Comparison of ENCODE assay signal across 12 cellular contexts in the genomic region with DNA sequence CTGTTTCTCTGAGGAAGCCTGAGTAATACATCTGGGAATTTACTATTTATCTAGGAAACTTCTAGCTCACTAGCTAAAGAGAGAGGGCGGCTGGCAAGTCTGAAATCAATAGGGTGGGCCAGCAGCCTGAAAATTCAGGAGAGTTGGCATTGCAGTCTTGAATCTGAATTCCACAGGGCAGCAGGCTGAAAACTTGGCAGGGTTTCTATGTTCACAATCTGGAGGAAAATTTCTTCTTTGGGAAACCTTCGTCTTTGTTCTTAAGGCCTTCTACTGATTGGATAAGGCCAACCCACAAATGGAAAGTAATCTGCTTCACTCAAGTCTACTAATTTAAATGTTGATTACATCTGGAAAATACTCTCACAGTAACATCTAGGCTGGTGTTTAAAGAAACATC.
"Had no signal": no experiment of that assay in that cellular context is flagged by ENCODE, and none has a peak within 500 bp of the region (broad histone marks: within the 10 kb centered on the region; RNA-seq: fewer than 3 reads in every experiment).

No MANE protein-coding gene starts in this region.

- H3K27me3 ChIP-seq: dorsolateral prefrontal cortex, neutrophil had no signal

- DNase-seq: cortex of kidney; dorsolateral prefrontal cortex; effector CD8-positive, alpha-beta T cell; mesendoderm; naive B cell; right cardiac atrium; stimulated activated CD4-positive, alpha-beta T cell treated with anti-CD3 and anti-CD28 coated beads, Interleukin-2, amount 100 ng/mL, for 48 hours; stimulated activated naive CD4-positive, alpha-beta T cell treated with Interleukin-2 at 50 U/mL for 16 hours; trophoblast cell had no signal

- H3K4me3 ChIP-seq: dorsolateral prefrontal cortex, gastroesophageal sphincter had no signal

- ATAC-seq: esophagus mucosa, gastroesophageal sphincter, right cardiac atrium had no signal

- H3K4me1 ChIP-seq: gastroesophageal sphincter had no signal

- H3K36me3 ChIP-seq: gastroesophageal sphincter, neutrophil had no signal

- H3K27ac ChIP-seq: gastroesophageal sphincter, neutrophil had no signal

- H3K9me3 ChIP-seq: gastroesophageal sphincter, neutrophil had no signal
